ENCODE assay signal across 21 cellular contexts in genomic region chr2:47048801-47049480, GRCh38.
DNase-seq lines count a peak whose midpoint lies in the region; ATAC-seq, FAIRE-seq and TF ChIP-seq lines count a peak whose summit lies in the region.
"Had no signal": no experiment of that assay in that cellular context is flagged by ENCODE, and none has a peak within 500 bp of the region (broad histone marks: within the 10 kb centered on the region; RNA-seq: fewer than 3 reads in every experiment).

No MANE protein-coding gene starts in this region.

- H3K9ac ChIP-seq in BLaER1 treated with 17β-estradiol and CSF1 and Interleukin-3, amounts not matched to agents 10 nM and 100 nM = peak overlapping the region in 4 of 11 experiments; percentile 2 to 31 (median 10); a peak in 4 of 22 replicates
- no peak overlapping the region for H3K9ac ChIP-seq in K562 (ENCODE audit: insufficient read depth in 1 of 2, low read depth in 2 of 2, low read length in 2 of 2)

- H3K9me1 ChIP-seq in K562 (ENCODE audit: control insufficient read depth, insufficient read depth, low read length) = no peaks in the 10 kb centered on the region

- no TSS peak for BruUV-seq in K562 (replicated peaks; lab: Mats Ljungman, UMichigan)

- in situ Hi-C loops in K562 (cut with MboI) = no loop called here

- TF ChIP-seq CTCF in K562 (IDR thresholded peaks at IDR 0.05 in 2 of 3, conservative IDR thresholded peaks at IDR 0.05 in 1 of 3; ENCODE audit: insufficient read depth in 2 of 3, low read depth in 1 of 3, low read length in 3 of 3) (peak in 2 of 3 experiments; percentile 25 to 29; a peak in 2 of 6 replicates), psoas muscle (IDR thresholded peaks at IDR 0.05) (no peak)

- POLR2A ChIA-PET in K562 (lab: Yijun Ruan, JAX) = interaction anchor here (0.8 kb wide), 1 partner anchor 68 kb away, joined by 3 read pairs; no protein-coding TSS in a partner anchor

- CTCF ChIA-PET in K562 (lab: Yijun Ruan, JAX; ENCODE audit: low intra/inter-chr PET ratio) = no interaction called here

- DNase-seq in H7 (peak; percentile 79), K562 (ENCODE audit: extremely low read depth in 1 of 4, low spot score in 3 of 4) (peak in 2 of 4 experiments; percentile 37 to 53), psoas muscle (no peak), sciatic nerve (ENCODE audit: low spot score) (no peak), NCI-H187 (lab: John Stamatoyannopoulos, UW) (no peak)
- DNase-seq in effector CD4-positive, alpha-beta T cell = no peak
- DNase-seq: activated CD4-positive, alpha-beta T cell treated with anti-CD3 and anti-CD28 coated beads for 4 hours; activated naive CD4-positive, alpha-beta T cell treated with anti-CD3 and anti-CD28 coated beads, Interleukin-2, amount 10 ng/mL, durations not matched to agents 7 days and 5 days; amygdala; CD4-positive, alpha-beta T cell; cortex of kidney; mammary epithelial cell; NCI-H1417; NCI-H510A; PC-9; spleen; stimulated activated CD4-positive, alpha-beta T cell treated with anti-CD3 and anti-CD28 coated beads, Interleukin-4, amount 100 ng/mL, for 1 hour; stimulated activated naive CD4-positive, alpha-beta T cell treated with Interleukin-2 at 50 U/mL for 16 hours had no signal

- TF ChIP-seq POLR2A in K562 (conservative IDR thresholded peaks at IDR 0.05) = no peak

- H3K4me3 ChIP-seq in BLaER1 treated with 17β-estradiol and CSF1 and Interleukin-3, amounts not matched to agents 10 nM and 100 nM = no peak overlapping the region
- H3K4me3 ChIP-seq in H7 (ENCODE audit: insufficient read depth, low read depth, low read length) (no peak overlapping the region), K562 (no peak overlapping the region), psoas muscle (no peak overlapping the region)
- H3K4me3 ChIP-seq: cardiac muscle cell, PC-9, spleen had no signal

- H3K9me3 ChIP-seq in BLaER1 treated with 17β-estradiol and CSF1 and Interleukin-3, amounts not matched to agents 10 nM and 100 nM (replicated peaks in 1 of 11) = 0 out of 22 replicates have a peak, but pooled peaks cover 0 to 6% (median 0%) of the 10 kb centered on the region in 11 experiments
- no peaks in the 10 kb centered on the region for H3K9me3 ChIP-seq in K562 (replicated peaks; ENCODE audit: control insufficient read depth, insufficient read depth, low read depth, low read length)
- no peaks in the 10 kb centered on the region for H3K9me3 ChIP-seq in psoas muscle
- H3K9me3 ChIP-seq: spleen had no signal

- H3K4me2 ChIP-seq in BLaER1 treated with 17β-estradiol and CSF1 and Interleukin-3, amounts not matched to agents 10 nM and 100 nM = peak overlapping the region in 10 of 11 experiments; percentile 57 to 98 (median 93); a peak in 18 of 22 replicates
- no peak overlapping the region for H3K4me2 ChIP-seq in K562 (ENCODE audit: insufficient read depth, low read length)
- H3K4me2 ChIP-seq: PC-9 had no signal

- H3K27ac ChIP-seq in BLaER1 treated with 17β-estradiol and CSF1 and Interleukin-3, amounts not matched to agents 10 nM and 100 nM = peak overlapping the region in 8 of 11 experiments; percentile 7 to 87 (median 34); a peak in 13 of 22 replicates
- H3K27ac ChIP-seq in K562 (ENCODE audit: extremely low read depth, low read depth, low read length) = no peak overlapping the region
- H3K27ac ChIP-seq in psoas muscle = peak overlapping the region; percentile 77
- H3K27ac ChIP-seq: cardiac muscle cell, PC-9 had no signal

- no peak for TF ChIP-seq RAD21 in K562 (CRISPR knock-in tag; conservative IDR thresholded peaks at IDR 0.05 in 1 of 2, IDR thresholded peaks at IDR 0.05 in 1 of 2)

- H4K20me1 ChIP-seq in BLaER1 treated with 17β-estradiol and CSF1 and Interleukin-3, amounts not matched to agents 10 nM and 100 nM = peaks cover 0 to 76% (median 0%) of the 10 kb centered on the region in 11 experiments; a peak in 4 of 22 replicates
- peaks cover 3% of the 10 kb centered on the region; the same call in 1 of the 2 replicates for H4K20me1 ChIP-seq in K562 (replicated peaks; ENCODE audit: control insufficient read depth, insufficient read depth, low read length)

- peaks cover 78 to 100% (median 99%) of the 10 kb centered on the region in 11 experiments for H3K36me3 ChIP-seq in BLaER1 treated with 17β-estradiol and CSF1 and Interleukin-3, amounts not matched to agents 10 nM and 100 nM
- H3K36me3 ChIP-seq in H7 (replicated peaks; ENCODE audit: control insufficient read depth, insufficient read depth, low read length) (peaks cover 2% of the 10 kb centered on the region), K562 (ENCODE audit: control insufficient read depth, insufficient read depth, low read length) (peaks cover 11% of the 10 kb centered on the region; the same call in 2 of the 3 replicates), psoas muscle (ENCODE audit: insufficient read depth in 1 of 2, low read depth in 1 of 2) (no peaks in the 10 kb centered on the region)
- H3K36me3 ChIP-seq: cardiac muscle cell had no signal

- intact Hi-C loops in K562 (cut with micrococcal nuclease) (no loop called here), psoas muscle (cut with DNase I) (no loop called here), sciatic nerve (cut with DNase I) (no loop called here)

- H3K4me1 ChIP-seq in BLaER1 treated with 17β-estradiol and CSF1 and Interleukin-3, amounts not matched to agents 10 nM and 100 nM = peaks cover 76 to 90% (median 84%) of the 10 kb centered on the region in 10 experiments
- H3K4me1 ChIP-seq in K562 (replicated peaks in 1 of 2; ENCODE audit: control insufficient read depth in 2 of 2, insufficient read depth in 2 of 2, low read length in 2 of 2) (peaks cover 0 to 10% of the 10 kb centered on the region in 2 experiments; a peak in 4 of 5 replicates), psoas muscle (peaks cover 54% of the 10 kb centered on the region)

- H3K79me2 ChIP-seq in K562 (ENCODE audit: control insufficient read depth, insufficient read depth, low read length) = no peaks in the 10 kb centered on the region

- H3K27me3 ChIP-seq in BLaER1 treated with 17β-estradiol and CSF1 and Interleukin-3, amounts not matched to agents 10 nM and 100 nM = no peaks in the 10 kb centered on the region
- H3K27me3 ChIP-seq in H7 (ENCODE audit: control insufficient read depth, insufficient read depth, low read length) = no peaks in the 10 kb centered on the region
- no peaks in the 10 kb centered on the region for H3K27me3 ChIP-seq in K562 (ENCODE audit: control insufficient read depth in 2 of 2, insufficient read depth in 2 of 2, low read length in 2 of 2)
- no peaks in the 10 kb centered on the region for H3K27me3 ChIP-seq in psoas muscle (ENCODE audit: insufficient read depth in 3 of 3, low read length in 2 of 3)
- H3K27me3 ChIP-seq: cardiac muscle cell, spleen had no signal

- no peak overlapping the region for H2AFZ ChIP-seq in K562 (ENCODE audit: low read depth, low read length)
- H2AFZ ChIP-seq: PC-9 had no signal

- no peak for FAIRE-seq in K562 (lab: Jason Lieb, UNC)

- 58% methylated on average over 4 of the region's 8 CpGs for WGBS in K562 (ENCODE audit: insufficient coverage, low coverage, missing lambda C conversion rate)
- WGBS in psoas muscle, 3 donors = 76 to 81% (median 79%) methylated on average over 8 of the region's 8 CpGs

- no peak for TF ChIP-seq EP300 in K562 (IDR thresholded peaks at IDR 0.05; ENCODE audit: low read length)

- ATAC-seq in K562 (peak; percentile 37; the same call in 1 of the 3 replicates), psoas muscle (no peak), sciatic nerve (no peak), GM19467 (IDR thresholded peaks at IDR 0.05; ENCODE audit: unreplicated experiment) (no peak)

TF ChIP-seq in K562, 482 proteins besides CTCF, POLR2A, EP300 and RAD21:
- peak; percentile 47; the same call in 1 of the 2 replicates for TF ChIP-seq SPI1 (IDR thresholded peaks at IDR 0.05; ENCODE audit: borderline replicate concordance, low read depth, low read length)
- peak; percentile 47; the same call in 1 of the 2 replicates for TF ChIP-seq ZNF740 (CRISPR knock-in tag; IDR thresholded peaks at IDR 0.05)
- no peak for TF ChIP-seq ZNF740 (tag; IDR thresholded peaks at IDR 0.05)
- TF ChIP-seq RFX5 (IDR thresholded peaks at IDR 0.05; ENCODE audit: low read depth, low read length) = no peak
- no peak for TF ChIP-seq RHOXF2B (CRISPR knock-in tag; conservative IDR thresholded peaks at IDR 0.05)
- no peak for TF ChIP-seq GATA2 (CRISPR knock-in tag; IDR thresholded peaks at IDR 0.05)
- TF ChIP-seq ZBTB33 (CRISPR knock-in tag; IDR thresholded peaks at IDR 0.05) = 0 out of 2 replicates have a peak, but pooled peaks have one; percentile 33
